1 cellular context compared by ENCODE assay signal in the genomic region with DNA sequence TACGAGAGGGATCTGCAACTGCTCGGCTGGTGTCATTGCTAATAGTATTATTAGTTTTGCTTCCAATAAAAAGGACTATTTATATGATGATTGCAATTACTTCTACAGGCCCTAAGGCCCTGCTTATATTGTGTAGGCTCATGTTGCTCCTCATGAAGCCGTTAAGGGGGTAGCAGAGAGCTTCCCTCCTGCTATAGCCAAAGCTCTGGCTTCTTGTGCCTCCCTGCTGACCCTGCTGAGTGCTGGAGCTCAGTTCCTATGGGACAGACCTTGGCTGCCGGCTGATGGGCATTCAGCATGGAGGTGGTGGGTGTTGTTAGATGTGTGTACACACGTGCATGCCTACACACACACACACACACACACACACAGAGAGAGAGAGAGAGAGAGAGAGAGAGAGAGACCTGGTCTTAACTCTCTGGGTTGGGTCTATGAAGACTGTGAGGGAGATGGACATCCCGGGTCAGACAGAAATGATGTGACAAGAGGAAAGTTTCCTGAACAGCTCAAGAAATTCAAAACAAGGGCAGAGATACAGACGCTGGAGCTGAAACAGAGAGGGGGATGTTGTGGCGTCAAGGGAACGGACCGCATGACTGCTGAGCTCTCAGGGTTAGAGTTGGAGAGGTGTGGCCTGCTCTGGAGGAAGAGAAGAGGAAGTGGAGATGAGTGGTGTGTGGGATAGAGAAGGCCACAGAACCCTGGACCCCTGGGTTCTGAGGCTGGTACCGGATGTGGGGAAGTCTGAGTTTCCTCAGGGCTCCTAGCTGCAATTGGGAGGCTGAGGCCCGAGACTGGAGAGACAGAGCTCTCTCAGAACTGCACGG.
TF ChIP-seq lines count a peak whose summit lies in the region.

No MANE protein-coding gene starts in this region.

TF ChIP-seq in GM23338, 12 proteins besides CTCF, POLR2A, EP300 and RAD21 (continued from another document):
- TF ChIP-seq, protein P1, sequence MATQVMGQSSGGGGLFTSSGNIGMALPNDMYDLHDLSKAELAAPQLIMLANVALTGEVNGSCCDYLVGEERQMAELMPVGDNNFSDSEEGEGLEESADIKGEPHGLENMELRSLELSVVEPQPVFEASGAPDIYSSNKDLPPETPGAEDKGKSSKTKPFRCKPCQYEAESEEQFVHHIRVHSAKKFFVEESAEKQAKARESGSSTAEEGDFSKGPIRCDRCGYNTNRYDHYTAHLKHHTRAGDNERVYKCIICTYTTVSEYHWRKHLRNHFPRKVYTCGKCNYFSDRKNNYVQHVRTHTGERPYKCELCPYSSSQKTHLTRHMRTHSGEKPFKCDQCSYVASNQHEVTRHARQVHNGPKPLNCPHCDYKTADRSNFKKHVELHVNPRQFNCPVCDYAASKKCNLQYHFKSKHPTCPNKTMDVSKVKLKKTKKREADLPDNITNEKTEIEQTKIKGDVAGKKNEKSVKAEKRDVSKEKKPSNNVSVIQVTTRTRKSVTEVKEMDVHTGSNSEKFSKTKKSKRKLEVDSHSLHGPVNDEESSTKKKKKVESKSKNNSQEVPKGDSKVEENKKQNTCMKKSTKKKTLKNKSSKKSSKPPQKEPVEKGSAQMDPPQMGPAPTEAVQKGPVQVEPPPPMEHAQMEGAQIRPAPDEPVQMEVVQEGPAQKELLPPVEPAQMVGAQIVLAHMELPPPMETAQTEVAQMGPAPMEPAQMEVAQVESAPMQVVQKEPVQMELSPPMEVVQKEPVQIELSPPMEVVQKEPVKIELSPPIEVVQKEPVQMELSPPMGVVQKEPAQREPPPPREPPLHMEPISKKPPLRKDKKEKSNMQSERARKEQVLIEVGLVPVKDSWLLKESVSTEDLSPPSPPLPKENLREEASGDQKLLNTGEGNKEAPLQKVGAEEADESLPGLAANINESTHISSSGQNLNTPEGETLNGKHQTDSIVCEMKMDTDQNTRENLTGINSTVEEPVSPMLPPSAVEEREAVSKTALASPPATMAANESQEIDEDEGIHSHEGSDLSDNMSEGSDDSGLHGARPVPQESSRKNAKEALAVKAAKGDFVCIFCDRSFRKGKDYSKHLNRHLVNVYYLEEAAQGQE (IDR thresholded peaks at IDR 0.05; ENCODE audit: unreplicated experiment), result no peak
- TF ChIP-seq JUNB (IDR thresholded peaks at IDR 0.05; ENCODE audit: unreplicated experiment) (no peak), ZNF331 (CRISPR knock-in tag; IDR thresholded peaks at IDR 0.05; ENCODE audit: low read depth) (no peak), ZNF462 (CRISPR knock-in tag; IDR thresholded peaks at IDR 0.05) (no peak), STAT1 (IDR thresholded peaks at IDR 0.05; ENCODE audit: unreplicated experiment) (no peak), POLR2AphosphoS5 (IDR thresholded peaks at IDR 0.05; ENCODE audit: low read depth) (no peak)
